Comparison of ENCODE assay signal across 1 cellular context in genomic region chr18:22933206-22933957, GRCh38.
TF ChIP-seq lines count a peak whose summit lies in the region.

RBBP8 (plus strand) TSS chr18:22933328; CDS start chr18:22936852, 3,524 bp downstream.

TF ChIP-seq in K562, 482 proteins besides CTCF, POLR2A, EP300 and RAD21 (continued from another document and continues in another):
- TF ChIP-seq ZFP91 (CRISPR knock-in tag; IDR thresholded peaks at IDR 0.05) (no peak), NCOA2 (IDR thresholded peaks at IDR 0.05; ENCODE audit: partially characterized antibody in 2 of 2) (no peak), RNF219 (CRISPR knock-in tag; IDR thresholded peaks at IDR 0.05) (no peak), CSDE1 (IDR thresholded peaks at IDR 0.05) (no peak), ELF2 (CRISPR knock-in tag; IDR thresholded peaks at IDR 0.05) (0 out of 2 replicates have a peak, but pooled peaks have one; percentile 23), PHF8 (IDR thresholded peaks at IDR 0.05; ENCODE audit: borderline replicate concordance, low read length) (peak; percentile 95), E2F1 (CRISPR knock-in tag; IDR thresholded peaks at IDR 0.05) (peak; percentile 24), MBD2 (IDR thresholded peaks at IDR 0.05; ENCODE audit: borderline replicate concordance, low read depth) (peak; percentile 15; the same call in 1 of the 2 replicates), SETDB1 (IDR thresholded peaks at IDR 0.05; ENCODE audit: low read length) (no peak), SRSF3 (IDR thresholded peaks at IDR 0.05; ENCODE audit: insufficient read depth, low read length) (no peak), PHF20 (IDR thresholded peaks at IDR 0.05; ENCODE audit: partially characterized antibody) (no peak), NFYB (IDR thresholded peaks at IDR 0.05; ENCODE audit: extremely low read depth, insufficient read length) (no peak), PHF21A (IDR thresholded peaks at IDR 0.05; ENCODE audit: borderline replicate concordance, low read depth) (peak; percentile 39; the same call in 1 of the 2 replicates), JUND (IDR thresholded peaks at IDR 0.05; ENCODE audit: borderline replicate concordance, low read depth, low read length) (peak; percentile 64; the same call in 1 of the 2 replicates), JUND (tag; IDR thresholded peaks at IDR 0.05; ENCODE audit: borderline replicate concordance, low read depth, low read length) (no peak), SAFB2 (IDR thresholded peaks at IDR 0.05; ENCODE audit: borderline replicate concordance, low read depth, low read length, severe bottlenecking) (no peak), NR2C2 (CRISPR knock-in tag; IDR thresholded peaks at IDR 0.05) (no peak), NR2C2 (tag; IDR thresholded peaks at IDR 0.05) (peak; percentile 47; the same call in 1 of the 2 replicates), HDAC8 (tag; IDR thresholded peaks at IDR 0.05) (no peak), MBD1 (CRISPR knock-in tag; IDR thresholded peaks at IDR 0.05) (no peak), ETV6 (IDR thresholded peaks at IDR 0.05; ENCODE audit: borderline replicate concordance in 1 of 2, low read depth in 2 of 2, low read length in 1 of 2) (no peak), ETV6 (CRISPR knock-in tag; IDR thresholded peaks at IDR 0.05; ENCODE audit: borderline replicate concordance) (no peak), NONO (IDR thresholded peaks at IDR 0.05; ENCODE audit: low read depth in 2 of 2, low read length in 1 of 2) (peak; percentile 36 to 90; a peak in 2 of 4 replicates), GABPB1 (CRISPR knock-in tag; IDR thresholded peaks at IDR 0.05) (peak; percentile 70; the same call in 1 of the 2 replicates), ZNF436 (CRISPR knock-in tag; IDR thresholded peaks at IDR 0.05) (no peak), LEF1 (IDR thresholded peaks at IDR 0.05) (no peak), SMARCA4 (IDR thresholded peaks at IDR 0.05) (no peak), ZNF41 (CRISPR knock-in tag; conservative IDR thresholded peaks at IDR 0.05) (no peak), SIN3A (IDR thresholded peaks at IDR 0.05; ENCODE audit: borderline replicate concordance in 2 of 2, control insufficient read depth in 1 of 2, low read depth in 2 of 2, low read length in 2 of 2) (peak; percentile 75 to 88; a peak in 2 of 4 replicates), GTF2B (IDR thresholded peaks at IDR 0.05; ENCODE audit: extremely low read depth, insufficient read length) (no peak), PBX2 (CRISPR knock-in tag; IDR thresholded peaks at IDR 0.05; ENCODE audit: low read depth) (no peak), PBX2 (tag; conservative IDR thresholded peaks at IDR 0.05; ENCODE audit: low read depth) (no peak), HDGF (IDR thresholded peaks at IDR 0.05) (no peak), POLR3G (IDR thresholded peaks at IDR 0.05; ENCODE audit: extremely low read depth, insufficient read length, insufficient replicate concordance) (no peak), ZHX1 (conservative IDR thresholded peaks at IDR 0.05; ENCODE audit: low read length) (no peak), NEUROD1 (IDR thresholded peaks at IDR 0.05; ENCODE audit: borderline replicate concordance, low read depth, low read length, partially characterized antibody) (no peak), ZBTB33 (CRISPR knock-in tag; IDR thresholded peaks at IDR 0.05) (no peak), RBM14 (IDR thresholded peaks at IDR 0.05; ENCODE audit: borderline replicate concordance, insufficient read depth, low read depth, low read length) (no peak), HMGXB4 (CRISPR knock-in tag; IDR thresholded peaks at IDR 0.05) (no peak), TCFL5 (CRISPR knock-in tag; conservative IDR thresholded peaks at IDR 0.05) (no peak), THRAP3 (IDR thresholded peaks at IDR 0.05; ENCODE audit: borderline replicate concordance) (no peak), HMBOX1 (IDR thresholded peaks at IDR 0.05) (no peak), SREBF2 (CRISPR knock-in tag; IDR thresholded peaks at IDR 0.05) (no peak), KLF10 (CRISPR knock-in tag; IDR thresholded peaks at IDR 0.05) (no peak), RB1 (IDR thresholded peaks at IDR 0.05; ENCODE audit: low read depth) (peak; percentile 77), ZNF668 (CRISPR knock-in tag; IDR thresholded peaks at IDR 0.05) (no peak), DIDO1 (tag; IDR thresholded peaks at IDR 0.05; ENCODE audit: low read depth) (no peak), ESRRB (CRISPR knock-in tag; IDR thresholded peaks at IDR 0.05; ENCODE audit: borderline replicate concordance) (no peak)
